ENCODE assay signal across 19 cellular contexts in genomic region chr1:47491341-47491753, GRCh38. TPM values are rescaled to one million over a fixed set of nuclear protein-coding genes. Genes with fewer than 3 reads are reported as not detected.
DNase-seq lines count a peak whose midpoint lies in the region; ATAC-seq and TF ChIP-seq lines count a peak whose summit lies in the region.
"Had no signal": no experiment of that assay in that cellular context is flagged by ENCODE, and none has a peak within 500 bp of the region (broad histone marks: within the 10 kb centered on the region; RNA-seq: fewer than 3 reads in every experiment).

No MANE protein-coding gene starts in this region.

- H3K9me3 ChIP-seq in endodermal cell (ENCODE audit: control insufficient read depth, low read length) (no peaks in the 10 kb centered on the region), neural progenitor cell (ENCODE audit: low read depth) (no peaks in the 10 kb centered on the region)

- H3K27ac Mint-ChIP-seq in endodermal cell (no peak overlapping the region), neural progenitor cell (no peak overlapping the region), progenitor cell of endocrine pancreas (no peak overlapping the region)
- H3K27ac Mint-ChIP-seq in effector memory CD8-positive, alpha-beta T cell: no peak overlapping the region
- H3K27ac Mint-ChIP-seq: CD4-positive, CD25-positive, alpha-beta regulatory T cell had no signal

- no peaks in the 10 kb centered on the region for H3K36me3 Mint-ChIP-seq in endodermal cell (ENCODE audit: low read depth)
- H3K36me3 Mint-ChIP-seq in neural progenitor cell: no peaks in the 10 kb centered on the region
- no peaks in the 10 kb centered on the region for H3K36me3 Mint-ChIP-seq in progenitor cell of endocrine pancreas (ENCODE audit: insufficient read depth)
- H3K36me3 Mint-ChIP-seq in effector memory CD8-positive, alpha-beta T cell (ENCODE audit: insufficient read depth): no peaks in the 10 kb centered on the region
- H3K36me3 Mint-ChIP-seq: CD4-positive, CD25-positive, alpha-beta regulatory T cell had no signal

- H3K79me2 ChIP-seq in neural progenitor cell (ENCODE audit: low read depth): no peaks in the 10 kb centered on the region

- H3K4me3 Mint-ChIP-seq in endodermal cell (no peak overlapping the region), neural progenitor cell (no peak overlapping the region), progenitor cell of endocrine pancreas (ENCODE audit: low read depth) (no peak overlapping the region)
- no peak overlapping the region for H3K4me3 Mint-ChIP-seq in effector memory CD8-positive, alpha-beta T cell
- H3K4me3 Mint-ChIP-seq: CD4-positive, CD25-positive, alpha-beta regulatory T cell had no signal

- 75 to 80% methylated on average over 4 to 7 of the region's 7 CpGs for WGBS in endodermal cell (ENCODE audit: insufficient coverage in 1 of 2, insufficient read length in 1 of 2), 2 experiments

- H3K4me3 ChIP-seq in endodermal cell (ENCODE audit: low read length) (no peak overlapping the region), neural progenitor cell (no peak overlapping the region)

- H3K36me3 ChIP-seq in endodermal cell (ENCODE audit: control insufficient read depth, insufficient read depth, low read length) (no peaks in the 10 kb centered on the region), neural progenitor cell (no peaks in the 10 kb centered on the region)

- H3K27me3 Mint-ChIP-seq in endodermal cell (ENCODE audit: insufficient read depth): peaks cover 47% of the 10 kb centered on the region
- peaks cover 10% of the 10 kb centered on the region for H3K27me3 Mint-ChIP-seq in neural progenitor cell (ENCODE audit: insufficient read depth, low read depth)
- peaks cover 51% of the 10 kb centered on the region for H3K27me3 Mint-ChIP-seq in progenitor cell of endocrine pancreas
- peaks cover 29 to 50% of the 10 kb centered on the region in 2 donors for H3K27me3 Mint-ChIP-seq in effector memory CD8-positive, alpha-beta T cell

- H3K4me2 ChIP-seq in neural progenitor cell: no peak overlapping the region

- no peaks in the 10 kb centered on the region for H4K20me1 ChIP-seq in neural progenitor cell (ENCODE audit: low read depth)

- H3F3A ChIP-seq in neural progenitor cell (ENCODE audit: low read depth): no peaks in the 10 kb centered on the region

- H3K4me1 Mint-ChIP-seq in endodermal cell: no peaks in the 10 kb centered on the region
- peaks cover 4% of the 10 kb centered on the region for H3K4me1 Mint-ChIP-seq in neural progenitor cell
- H3K4me1 Mint-ChIP-seq in progenitor cell of endocrine pancreas (ENCODE audit: low read depth): no peaks in the 10 kb centered on the region
- H3K4me1 Mint-ChIP-seq in effector memory CD8-positive, alpha-beta T cell (ENCODE audit: low read depth in 2 of 2): no peaks in the 10 kb centered on the region
- H3K4me1 Mint-ChIP-seq: CD4-positive, CD25-positive, alpha-beta regulatory T cell had no signal

- ATAC-seq in GM19324 (IDR thresholded peaks at IDR 0.05; ENCODE audit: low FRiP score, unreplicated experiment) (no peak), GM18867 (IDR thresholded peaks at IDR 0.05; ENCODE audit: unreplicated experiment) (no peak)
- ATAC-seq in effector memory CD8-positive, alpha-beta T cell (replicated peaks): no peak
- ATAC-seq: SK-N-SH treated with all-trans-retinoic acid at 6 μM for 48 hours had no signal

- no peak overlapping the region for H2AFZ ChIP-seq in neural progenitor cell (replicated peaks)

- DNase-seq in Daoy (ENCODE audit: low read depth) (peak; percentile 25), M059J (ENCODE audit: low read depth) (peak; percentile 10), endodermal cell (peak; percentile 75), neural progenitor cell (ENCODE audit: low spot score) (peak; percentile 53), progenitor cell of endocrine pancreas (ENCODE audit: low spot score, unreplicated experiment) (no peak)
- DNase-seq in effector memory CD8-positive, alpha-beta T cell: no peak
- DNase-seq: ACHN; CD4-positive, CD25-positive, alpha-beta regulatory T cell; DMS79 treated with DMSO at 0.1 percent for 48 hours; H7; IMR-90; MV-4-11; NCI-H1436 treated with DMSO at 0.1 percent for 48 hours; NCI-H2081; NCI-H2227 treated with DMSO at 0.1 percent for 48 hours; NCI-H748 treated with DMSO at 0.1 percent for 48 hours had no signal

- H3K9me3 Mint-ChIP-seq in endodermal cell: no peaks in the 10 kb centered on the region
- no peaks in the 10 kb centered on the region for H3K9me3 Mint-ChIP-seq in neural progenitor cell
- H3K9me3 Mint-ChIP-seq in progenitor cell of endocrine pancreas (ENCODE audit: low read depth): no peaks in the 10 kb centered on the region
- H3K9me3 Mint-ChIP-seq in effector memory CD8-positive, alpha-beta T cell: no peaks in the 10 kb centered on the region
- H3K9me3 Mint-ChIP-seq: CD4-positive, CD25-positive, alpha-beta regulatory T cell had no signal

- no peaks in the 10 kb centered on the region for H3K4me1 ChIP-seq in endodermal cell (ENCODE audit: control insufficient read depth, insufficient read depth, low read length)
- peaks cover 10% of the 10 kb centered on the region for H3K4me1 ChIP-seq in neural progenitor cell

- TF ChIP-seq CTCF in endodermal cell (conservative IDR thresholded peaks at IDR 0.05) (peak; percentile 51), neural progenitor cell (IDR thresholded peaks at IDR 0.05) (no peak), progenitor cell of endocrine pancreas (IDR thresholded peaks at IDR 0.05; ENCODE audit: unreplicated experiment) (no peak)

- H3K27me3 ChIP-seq in endodermal cell (ENCODE audit: control insufficient read depth, insufficient read depth, low read length, poor library complexity, severe bottlenecking) (peaks cover 51% of the 10 kb centered on the region), neural progenitor cell (peaks cover 62% of the 10 kb centered on the region)

- H3K27ac ChIP-seq in endodermal cell (ENCODE audit: low read depth, low read length) (no peak overlapping the region), neural progenitor cell (no peak overlapping the region)

- H3K9ac ChIP-seq in endodermal cell (ENCODE audit: extremely low read depth, low read length, poor library complexity, severe bottlenecking): no peak overlapping the region
- H3K9ac ChIP-seq in neural progenitor cell: no peak overlapping the region

RNA-seq across cellular contexts. Expression of gene FOXD2, which starts 53.5 kb away (rescaled TPM):
- total RNA-seq in Daoy (2014; rRNA removed; shearing (Covaris generic)): 0.57 and 2.4 TPM in 2 replicates
- total RNA-seq in M059J (2014; rRNA removed; shearing (Covaris generic)): 0.37 and 0.94 TPM in 2 replicates
- total RNA-seq in endodermal cell: under 1 TPM; 0.07 to 0.26 TPM
- polyA plus RNA-seq in endodermal cell (2013, experiment 1 of 2): 0.36 TPM
- polyA plus RNA-seq in endodermal cell (2013, experiment 2 of 2): 0.08 TPM
- 0.03 and 0.32 TPM in 2 replicates for total RNA-seq in neural progenitor cell (ENCODE audit: low replicate concordance)
- 0.05 TPM in 1 of 2 replicates, not detected in the other for total RNA-seq in progenitor cell of endocrine pancreas

Comparison
In these comparisons a context has a peak if more than half of its experiments do, and no peak if none do; other contexts are left out.
1. DNase-seq: peak in Daoy (single experiment), M059J (single experiment), endodermal cell (single experiment) and neural progenitor cell (single experiment); none in progenitor cell of endocrine pancreas (single experiment) and effector memory CD8-positive, alpha-beta T cell (0 of 3).